In the genomic region with DNA sequence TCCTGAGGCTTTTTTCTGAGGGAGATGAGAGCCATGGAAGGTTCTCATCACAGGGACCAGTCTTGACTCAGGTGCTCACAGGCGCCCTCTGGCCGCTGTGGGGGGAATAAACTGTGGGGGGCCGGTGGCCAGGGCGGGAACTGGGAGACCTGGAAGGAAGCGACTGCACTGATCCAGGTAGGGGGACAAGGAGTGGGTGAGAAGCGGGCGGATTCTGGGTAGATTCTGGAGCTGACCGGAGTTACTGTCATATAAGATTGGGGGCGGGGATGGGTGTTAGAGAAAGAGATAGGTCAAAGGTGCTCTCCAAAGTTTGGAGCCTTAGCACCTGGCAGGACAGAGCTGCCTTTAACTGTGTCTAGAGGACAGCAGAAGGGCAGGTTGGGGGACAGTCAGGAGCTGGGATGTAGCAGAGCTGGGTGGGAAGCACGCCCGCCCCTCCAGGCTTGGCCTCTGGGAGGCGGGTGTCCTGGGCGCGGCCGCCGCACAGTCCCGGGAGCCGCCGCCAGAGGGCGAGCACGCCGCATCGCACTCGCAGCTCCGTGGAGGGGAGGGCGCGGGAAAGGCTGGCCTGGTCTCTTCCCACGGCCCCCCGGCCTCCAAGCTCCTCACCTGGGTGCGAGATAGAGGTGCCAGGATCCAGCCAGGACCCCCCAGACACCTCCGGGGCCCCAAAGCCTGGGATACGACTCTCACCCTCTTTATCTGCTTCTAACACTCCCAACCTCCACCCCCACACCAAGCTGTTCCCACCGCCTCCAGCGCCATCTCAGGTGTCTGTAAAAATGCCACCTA, we compare ENCODE assay signal across 1 cellular context.
TF ChIP-seq lines count a peak whose summit lies in the region.

No MANE protein-coding gene starts in this region.

TF ChIP-seq in K562, 482 proteins besides CTCF, POLR2A, EP300 and RAD21 (continued from another document and continues in another):
- TF ChIP-seq, protein P1, sequence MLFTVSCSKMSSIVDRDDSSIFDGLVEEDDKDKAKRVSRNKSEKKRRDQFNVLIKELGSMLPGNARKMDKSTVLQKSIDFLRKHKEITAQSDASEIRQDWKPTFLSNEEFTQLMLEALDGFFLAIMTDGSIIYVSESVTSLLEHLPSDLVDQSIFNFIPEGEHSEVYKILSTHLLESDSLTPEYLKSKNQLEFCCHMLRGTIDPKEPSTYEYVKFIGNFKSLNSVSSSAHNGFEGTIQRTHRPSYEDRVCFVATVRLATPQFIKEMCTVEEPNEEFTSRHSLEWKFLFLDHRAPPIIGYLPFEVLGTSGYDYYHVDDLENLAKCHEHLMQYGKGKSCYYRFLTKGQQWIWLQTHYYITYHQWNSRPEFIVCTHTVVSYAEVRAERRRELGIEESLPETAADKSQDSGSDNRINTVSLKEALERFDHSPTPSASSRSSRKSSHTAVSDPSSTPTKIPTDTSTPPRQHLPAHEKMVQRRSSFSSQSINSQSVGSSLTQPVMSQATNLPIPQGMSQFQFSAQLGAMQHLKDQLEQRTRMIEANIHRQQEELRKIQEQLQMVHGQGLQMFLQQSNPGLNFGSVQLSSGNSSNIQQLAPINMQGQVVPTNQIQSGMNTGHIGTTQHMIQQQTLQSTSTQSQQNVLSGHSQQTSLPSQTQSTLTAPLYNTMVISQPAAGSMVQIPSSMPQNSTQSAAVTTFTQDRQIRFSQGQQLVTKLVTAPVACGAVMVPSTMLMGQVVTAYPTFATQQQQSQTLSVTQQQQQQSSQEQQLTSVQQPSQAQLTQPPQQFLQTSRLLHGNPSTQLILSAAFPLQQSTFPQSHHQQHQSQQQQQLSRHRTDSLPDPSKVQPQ (CRISPR knock-in tag; IDR thresholded peaks at IDR 0.05; ENCODE audit: borderline replicate concordance) = no peak
- TF ChIP-seq ZNF217 (CRISPR knock-in tag; IDR thresholded peaks at IDR 0.05) (no peak), TBL1XR1 (IDR thresholded peaks at IDR 0.05; ENCODE audit: low read length in 2 of 2) (no peak), CBX8 (IDR thresholded peaks at IDR 0.05; ENCODE audit: borderline replicate concordance, extremely low read depth, low read depth, low read length, poor library complexity, severe bottlenecking) (no peak), TSC22D4 (tag; IDR thresholded peaks at IDR 0.05) (no peak), TOE1 (IDR thresholded peaks at IDR 0.05; ENCODE audit: borderline replicate concordance) (peak; percentile 77; the same call in 1 of the 2 replicates), TOE1 (CRISPR knock-in tag; IDR thresholded peaks at IDR 0.05; ENCODE audit: borderline replicate concordance, low read depth) (no peak), E2F6 (IDR thresholded peaks at IDR 0.05; ENCODE audit: borderline replicate concordance in 1 of 2, extremely low read depth in 1 of 2, insufficient read depth in 1 of 2, insufficient read length in 1 of 2, low read depth in 1 of 2, low read length in 1 of 2, poor library complexity in 1 of 2, severe bottlenecking in 1 of 2) (peak; percentile 74 to 87), TCF7 (IDR thresholded peaks at IDR 0.05; ENCODE audit: borderline replicate concordance) (0 out of 2 replicates have a peak, but pooled peaks have one; percentile 68), ZNF609 (CRISPR knock-in tag; IDR thresholded peaks at IDR 0.05; ENCODE audit: borderline replicate concordance) (no peak), ZNF717 (CRISPR knock-in tag; IDR thresholded peaks at IDR 0.05) (no peak), CEBPG (CRISPR knock-in tag; IDR thresholded peaks at IDR 0.05) (no peak), CEBPG (tag; conservative IDR thresholded peaks at IDR 0.05 in 1 of 2, IDR thresholded peaks at IDR 0.05 in 1 of 2) (no peak), NFRKB (IDR thresholded peaks at IDR 0.05; ENCODE audit: low read depth) (peak; percentile 61; the same call in 1 of the 2 replicates), ZNF184 (CRISPR knock-in tag; IDR thresholded peaks at IDR 0.05) (no peak), ZNF586 (CRISPR knock-in tag; conservative IDR thresholded peaks at IDR 0.05) (no peak), GTF2A2 (tag; IDR thresholded peaks at IDR 0.05) (no peak), SAP30 (IDR thresholded peaks at IDR 0.05; ENCODE audit: borderline replicate concordance, insufficient read depth, low read depth, low read length, poor library complexity, severe bottlenecking) (peak; percentile 65), CEBPB (tag; IDR thresholded peaks at IDR 0.05) (no peak), RBM25 (IDR thresholded peaks at IDR 0.05; ENCODE audit: low read depth, low read length, severe bottlenecking) (no peak), ZNF75A (CRISPR knock-in tag; IDR thresholded peaks at IDR 0.05) (no peak), MAFG (tag; conservative IDR thresholded peaks at IDR 0.05) (no peak), ADNP (tag; IDR thresholded peaks at IDR 0.05) (no peak), RBM34 (IDR thresholded peaks at IDR 0.05; ENCODE audit: borderline replicate concordance, insufficient read depth, low read length) (no peak), SIN3B (IDR thresholded peaks at IDR 0.05; ENCODE audit: low read depth) (peak; percentile 26; the same call in 1 of the 2 replicates), ZNF561 (CRISPR knock-in tag; conservative IDR thresholded peaks at IDR 0.05) (no peak), TFAP4 (CRISPR knock-in tag; IDR thresholded peaks at IDR 0.05; ENCODE audit: borderline replicate concordance) (peak; percentile 78; the same call in 1 of the 2 replicates), GATA2 (CRISPR knock-in tag; IDR thresholded peaks at IDR 0.05) (peak; percentile 30; the same call in 1 of the 2 replicates), DACH1 (IDR thresholded peaks at IDR 0.05; ENCODE audit: partially characterized antibody) (peak; percentile 57), CBX2 (IDR thresholded peaks at IDR 0.05; ENCODE audit: insufficient read depth, low read length, poor library complexity, severe bottlenecking) (no peak), PCBP1 (IDR thresholded peaks at IDR 0.05; ENCODE audit: low read depth, low read length, poor library complexity, severe bottlenecking) (peak; percentile 74), NFIX (CRISPR knock-in tag; IDR thresholded peaks at IDR 0.05; ENCODE audit: low read depth) (no peak), HDAC8 (tag; IDR thresholded peaks at IDR 0.05) (no peak)
- TF ChIP-seq, protein P2, sequence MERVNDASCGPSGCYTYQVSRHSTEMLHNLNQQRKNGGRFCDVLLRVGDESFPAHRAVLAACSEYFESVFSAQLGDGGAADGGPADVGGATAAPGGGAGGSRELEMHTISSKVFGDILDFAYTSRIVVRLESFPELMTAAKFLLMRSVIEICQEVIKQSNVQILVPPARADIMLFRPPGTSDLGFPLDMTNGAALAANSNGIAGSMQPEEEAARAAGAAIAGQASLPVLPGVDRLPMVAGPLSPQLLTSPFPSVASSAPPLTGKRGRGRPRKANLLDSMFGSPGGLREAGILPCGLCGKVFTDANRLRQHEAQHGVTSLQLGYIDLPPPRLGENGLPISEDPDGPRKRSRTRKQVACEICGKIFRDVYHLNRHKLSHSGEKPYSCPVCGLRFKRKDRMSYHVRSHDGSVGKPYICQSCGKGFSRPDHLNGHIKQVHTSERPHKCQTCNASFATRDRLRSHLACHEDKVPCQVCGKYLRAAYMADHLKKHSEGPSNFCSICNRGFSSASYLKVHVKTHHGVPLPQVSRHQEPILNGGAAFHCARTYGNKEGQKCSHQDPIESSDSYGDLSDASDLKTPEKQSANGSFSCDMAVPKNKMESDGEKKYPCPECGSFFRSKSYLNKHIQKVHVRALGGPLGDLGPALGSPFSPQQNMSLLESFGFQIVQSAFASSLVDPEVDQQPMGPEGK (CRISPR knock-in tag; IDR thresholded peaks at IDR 0.05; ENCODE audit: borderline replicate concordance) = no peak
- TF ChIP-seq, protein P3, sequence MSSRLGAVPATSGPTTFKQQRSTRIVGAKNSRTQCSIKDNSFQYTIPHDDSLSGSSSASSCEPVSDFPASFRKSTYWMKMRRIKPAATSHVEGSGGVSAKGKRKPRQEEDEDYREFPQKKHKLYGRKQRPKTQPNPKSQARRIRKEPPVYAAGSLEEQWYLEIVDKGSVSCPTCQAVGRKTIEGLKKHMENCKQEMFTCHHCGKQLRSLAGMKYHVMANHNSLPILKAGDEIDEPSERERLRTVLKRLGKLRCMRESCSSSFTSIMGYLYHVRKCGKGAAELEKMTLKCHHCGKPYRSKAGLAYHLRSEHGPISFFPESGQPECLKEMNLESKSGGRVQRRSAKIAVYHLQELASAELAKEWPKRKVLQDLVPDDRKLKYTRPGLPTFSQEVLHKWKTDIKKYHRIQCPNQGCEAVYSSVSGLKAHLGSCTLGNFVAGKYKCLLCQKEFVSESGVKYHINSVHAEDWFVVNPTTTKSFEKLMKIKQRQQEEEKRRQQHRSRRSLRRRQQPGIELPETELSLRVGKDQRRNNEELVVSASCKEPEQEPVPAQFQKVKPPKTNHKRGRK (tag; IDR thresholded peaks at IDR 0.05) = no peak
- TF ChIP-seq, protein P4, sequence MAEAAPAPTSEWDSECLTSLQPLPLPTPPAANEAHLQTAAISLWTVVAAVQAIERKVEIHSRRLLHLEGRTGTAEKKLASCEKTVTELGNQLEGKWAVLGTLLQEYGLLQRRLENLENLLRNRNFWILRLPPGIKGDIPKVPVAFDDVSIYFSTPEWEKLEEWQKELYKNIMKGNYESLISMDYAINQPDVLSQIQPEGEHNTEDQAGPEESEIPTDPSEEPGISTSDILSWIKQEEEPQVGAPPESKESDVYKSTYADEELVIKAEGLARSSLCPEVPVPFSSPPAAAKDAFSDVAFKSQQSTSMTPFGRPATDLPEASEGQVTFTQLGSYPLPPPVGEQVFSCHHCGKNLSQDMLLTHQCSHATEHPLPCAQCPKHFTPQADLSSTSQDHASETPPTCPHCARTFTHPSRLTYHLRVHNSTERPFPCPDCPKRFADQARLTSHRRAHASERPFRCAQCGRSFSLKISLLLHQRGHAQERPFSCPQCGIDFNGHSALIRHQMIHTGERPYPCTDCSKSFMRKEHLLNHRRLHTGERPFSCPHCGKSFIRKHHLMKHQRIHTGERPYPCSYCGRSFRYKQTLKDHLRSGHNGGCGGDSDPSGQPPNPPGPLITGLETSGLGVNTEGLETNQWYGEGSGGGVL (CRISPR knock-in tag; IDR thresholded peaks at IDR 0.05) = no peak
- TF ChIP-seq, protein P5, sequence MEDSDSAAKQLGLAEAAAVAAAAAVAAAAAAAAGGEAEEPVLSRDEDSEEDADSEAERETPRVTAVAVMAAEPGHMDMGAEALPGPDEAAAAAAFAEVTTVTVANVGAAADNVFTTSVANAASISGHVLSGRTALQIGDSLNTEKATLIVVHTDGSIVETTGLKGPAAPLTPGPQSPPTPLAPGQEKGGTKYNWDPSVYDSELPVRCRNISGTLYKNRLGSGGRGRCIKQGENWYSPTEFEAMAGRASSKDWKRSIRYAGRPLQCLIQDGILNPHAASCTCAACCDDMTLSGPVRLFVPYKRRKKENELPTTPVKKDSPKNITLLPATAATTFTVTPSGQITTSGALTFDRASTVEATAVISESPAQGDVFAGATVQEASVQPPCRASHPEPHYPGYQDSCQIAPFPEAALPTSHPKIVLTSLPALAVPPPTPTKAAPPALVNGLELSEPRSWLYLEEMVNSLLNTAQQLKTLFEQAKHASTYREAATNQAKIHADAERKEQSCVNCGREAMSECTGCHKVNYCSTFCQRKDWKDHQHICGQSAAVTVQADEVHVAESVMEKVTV (CRISPR knock-in tag; IDR thresholded peaks at IDR 0.05) = peak; percentile 27; the same call in 1 of the 2 replicates
